8 cellular contexts compared by ENCODE assay signal in genomic region chr17:81481011-81481799, GRCh38. TPM values are rescaled to one million over a fixed set of nuclear protein-coding genes. Genes with fewer than 3 reads are reported as not detected.
DNase-seq lines count a peak whose midpoint lies in the region; ATAC-seq, FAIRE-seq and TF ChIP-seq lines count a peak whose summit lies in the region.

No MANE protein-coding gene starts in this region.

- no peaks in the 10 kb centered on the region for H3K27me3 ChIP-seq in stomach smooth muscle (ENCODE audit: control insufficient read depth in 1 of 2, insufficient read depth in 2 of 2, low read length in 2 of 2)

- no peak overlapping the region for H3K27ac Mint-ChIP-seq in activated T-helper 17 cell treated with anti-CD3 and anti-CD28 coated beads, Interleukin-2, amount 50 U/mL, for 72 hours
- peak overlapping the region in 1 of 2 donors; percentile 35 for H3K27ac Mint-ChIP-seq in natural killer cell treated with Interleukin-12 subunit alpha and Interleukin-12 subunit beta and Interleukin-15 and Interleukin-18, amount 100 ng/mL, for 72 hours

- peak; percentile 32 for DNase-seq in GOT3 (lab: John Stamatoyannopoulos, UW)
- DNase-seq in NCI-H69 (lab: John Stamatoyannopoulos, UW) = peak; percentile 97
- DNase-seq in fibroblast of peridontal ligament (ENCODE audit: extremely low read depth) = peak; percentile 55
- peak; percentile 81 for DNase-seq in natural killer cell treated with Interleukin-12 subunit alpha and Interleukin-12 subunit beta and Interleukin-15 and Interleukin-18, amount 100 ng/mL, for 72 hours (ENCODE audit: low spot score)
- DNase-seq in GM12891 (ENCODE audit: insufficient read length, low spot score) = no peak

- no peaks in the 10 kb centered on the region for H3K36me3 ChIP-seq in stomach smooth muscle (ENCODE audit: control insufficient read depth in 2 of 2, insufficient read depth in 2 of 2, low read length in 2 of 2)

- H3K4me1 Mint-ChIP-seq in activated T-helper 17 cell treated with anti-CD3 and anti-CD28 coated beads, Interleukin-2, amount 50 U/mL, for 72 hours = peaks cover 3% of the 10 kb centered on the region
- peaks cover 0 to 11% of the 10 kb centered on the region in 2 donors for H3K4me1 Mint-ChIP-seq in natural killer cell treated with Interleukin-12 subunit alpha and Interleukin-12 subunit beta and Interleukin-15 and Interleukin-18, amount 100 ng/mL, for 72 hours (ENCODE audit: low read depth in 2 of 2)

- ATAC-seq in activated T-helper 17 cell treated with anti-CD3 and anti-CD28 coated beads, Interleukin-2, amount 50 U/mL, for 72 hours (replicated peaks) = peak; percentile 41
- peak; percentile 72 to 88 for ATAC-seq in natural killer cell treated with Interleukin-12 subunit alpha and Interleukin-12 subunit beta and Interleukin-15 and Interleukin-18, amount 100 ng/mL, for 72 hours
- ATAC-seq in GM18505 (IDR thresholded peaks at IDR 0.05; ENCODE audit: unreplicated experiment) = no peak

- peak overlapping the region; percentile 52 for H3K4me3 Mint-ChIP-seq in activated T-helper 17 cell treated with anti-CD3 and anti-CD28 coated beads, Interleukin-2, amount 50 U/mL, for 72 hours
- H3K4me3 Mint-ChIP-seq in natural killer cell treated with Interleukin-12 subunit alpha and Interleukin-12 subunit beta and Interleukin-15 and Interleukin-18, amount 100 ng/mL, for 72 hours = peak overlapping the region; percentile 41

- no peaks in the 10 kb centered on the region for H3K36me3 Mint-ChIP-seq in activated T-helper 17 cell treated with anti-CD3 and anti-CD28 coated beads, Interleukin-2, amount 50 U/mL, for 72 hours (ENCODE audit: low read depth)
- H3K36me3 Mint-ChIP-seq in natural killer cell treated with Interleukin-12 subunit alpha and Interleukin-12 subunit beta and Interleukin-15 and Interleukin-18, amount 100 ng/mL, for 72 hours = no peaks in the 10 kb centered on the region

- FAIRE-seq in GM12891 (lab: Jason Lieb, UNC) = no peak

- no peaks in the 10 kb centered on the region for H3K9me3 Mint-ChIP-seq in activated T-helper 17 cell treated with anti-CD3 and anti-CD28 coated beads, Interleukin-2, amount 50 U/mL, for 72 hours
- no peaks in the 10 kb centered on the region for H3K9me3 Mint-ChIP-seq in natural killer cell treated with Interleukin-12 subunit alpha and Interleukin-12 subunit beta and Interleukin-15 and Interleukin-18, amount 100 ng/mL, for 72 hours

- peaks cover 0 to 3% of the 10 kb centered on the region in 2 donors for H3K9me3 ChIP-seq in stomach smooth muscle (ENCODE audit: control insufficient read depth in 2 of 2, low read length in 2 of 2)

- H3K4me3 ChIP-seq in stomach smooth muscle (ENCODE audit: low read length in 2 of 2) = peak overlapping the region; percentile 67 to 75

- H3K27me3 Mint-ChIP-seq in activated T-helper 17 cell treated with anti-CD3 and anti-CD28 coated beads, Interleukin-2, amount 50 U/mL, for 72 hours = peaks cover 18% of the 10 kb centered on the region
- peaks cover 11 to 16% of the 10 kb centered on the region in 2 donors for H3K27me3 Mint-ChIP-seq in natural killer cell treated with Interleukin-12 subunit alpha and Interleukin-12 subunit beta and Interleukin-15 and Interleukin-18, amount 100 ng/mL, for 72 hours

- no peak overlapping the region for H3K27ac ChIP-seq in stomach smooth muscle (ENCODE audit: low read length)

- H3K4me1 ChIP-seq in stomach smooth muscle (ENCODE audit: control insufficient read depth, insufficient read depth, low read length) = peaks cover 47% of the 10 kb centered on the region

- TF ChIP-seq POLR2A in GM12891 (IDR thresholded peaks at IDR 0.05; ENCODE audit: low read depth, low read length) (no peak), GM18505 (IDR thresholded peaks at IDR 0.05; ENCODE audit: borderline replicate concordance, extremely low read depth, insufficient read depth, insufficient read length) (no peak)

- H3K9ac ChIP-seq in stomach smooth muscle (ENCODE audit: low read length in 2 of 2) = peak overlapping the region in 1 of 2 donors; percentile 49

TF ChIP-seq in GM12891, 5 proteins besides CTCF, POLR2A, EP300 and RAD21:
- TF ChIP-seq POLR2AphosphoS5 (IDR thresholded peaks at IDR 0.05; ENCODE audit: low read depth, low read length) = no peak
- TF ChIP-seq SPI1 (IDR thresholded peaks at IDR 0.05; ENCODE audit: low read depth, low read length) = no peak
- TF ChIP-seq POU2F2 (IDR thresholded peaks at IDR 0.05; ENCODE audit: low read depth, low read length) = no peak
- no peak for TF ChIP-seq TAF1 (IDR thresholded peaks at IDR 0.05; ENCODE audit: low read depth, low read length)
- TF ChIP-seq PAX5 (IDR thresholded peaks at IDR 0.05; ENCODE audit: insufficient read depth, low read length, severe bottlenecking) = no peak

RNA-seq across cellular contexts. Expression of gene ACTG1, which starts 31.4 kb away (rescaled TPM):
- total RNA-seq in activated T-helper 17 cell treated with anti-CD3 and anti-CD28 coated beads, Interleukin-2, amount 50 U/mL, for 72 hours = 1,000 to 10,000 TPM; 4,457 to 7,394 TPM
- total RNA-seq in natural killer cell treated with Interleukin-12 subunit alpha and Interleukin-12 subunit beta and Interleukin-15 and Interleukin-18, amount 100 ng/mL, for 72 hours = 1,000 to 10,000 TPM; 4,962 to 5,145 TPM
- polyA plus RNA-seq in GM12891 (2012; ENCODE audit: low read depth, missing spikeins) = 3,652 TPM

RNA-seq across cellular contexts. Expression of gene FSCN2, which starts 47.0 kb away (rescaled TPM):
- total RNA-seq in activated T-helper 17 cell treated with anti-CD3 and anti-CD28 coated beads, Interleukin-2, amount 50 U/mL, for 72 hours = under 1 TPM; 0.43 to 0.93 TPM
- under 1 TPM; 0.21 to 0.64 TPM for total RNA-seq in natural killer cell treated with Interleukin-12 subunit alpha and Interleukin-12 subunit beta and Interleukin-15 and Interleukin-18, amount 100 ng/mL, for 72 hours
- polyA plus RNA-seq in GM12891 (2012; ENCODE audit: low read depth, missing spikeins) = 1.5 TPM
